ENCODE assay signal across 30 cellular contexts in the genomic region with DNA sequence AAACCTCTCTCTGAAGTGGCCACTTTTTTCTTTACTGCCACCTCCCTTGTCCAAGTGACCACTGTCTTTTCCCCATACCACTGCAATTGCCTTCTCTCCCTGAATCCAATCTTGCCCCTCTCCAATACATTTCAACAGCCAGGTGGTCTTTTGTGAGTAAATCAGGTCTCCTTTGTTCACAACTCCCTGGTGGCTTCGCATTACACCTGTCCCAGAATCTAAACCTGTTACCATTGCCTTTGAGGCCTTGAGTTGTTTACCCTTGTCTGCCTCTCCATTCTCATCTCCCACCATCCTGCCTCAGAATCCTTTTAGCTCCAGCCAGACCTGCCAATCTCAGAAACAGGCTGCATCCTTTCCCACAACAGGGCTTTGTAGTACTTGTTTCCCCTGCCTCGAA. TPM values are rescaled to one million over a fixed set of nuclear protein-coding genes. Genes with fewer than 3 reads are reported as not detected.
DNase-seq lines count a peak whose midpoint lies in the region; ATAC-seq and TF ChIP-seq lines count a peak whose summit lies in the region.
"Had no signal": no experiment of that assay in that cellular context is flagged by ENCODE, and none has a peak within 500 bp of the region (broad histone marks: within the 10 kb centered on the region; RNA-seq: fewer than 3 reads in every experiment).

No MANE protein-coding gene starts in this region.

- intact Hi-C loops in CD14-positive monocyte (cut with micrococcal nuclease), result loop anchor here in 1 of 2 donors (5.0 kb wide), 1 partner anchor 333 kb away; no protein-coding TSS in a partner anchor

- H3K27me3 ChIP-seq in GM23338 (ENCODE audit: insufficient read depth) (no peaks in the 10 kb centered on the region), MG63 (no peaks in the 10 kb centered on the region)
- H3K27me3 ChIP-seq: adrenal gland, BLaER1, gastroesophageal sphincter, testis had no signal

- H3K27me3 Mint-ChIP-seq in CD14-positive monocyte (ENCODE audit: low read depth in 3 of 3) (peaks cover 0 to 2% (median 2%) of the 10 kb centered on the region in 3 donors), GM23338 (ENCODE audit: insufficient read depth, low read depth, poor library complexity) (peaks cover 5% of the 10 kb centered on the region), WTC11 (ENCODE audit: low read depth) (peaks cover 3% of the 10 kb centered on the region; the same call in 1 of the 2 replicates)
- H3K27me3 Mint-ChIP-seq: brain had no signal

- POLR2A ChIA-PET in WTC11 (lab: Charles Lee), result interaction anchor here (0.6 kb wide), 1 partner anchor 181 kb away, joined by 3 read pairs; no protein-coding TSS in a partner anchor

- H3K4me3 ChIP-seq in GM23338 (no peak overlapping the region), MG63 (no peak overlapping the region)
- H3K4me3 ChIP-seq: adrenal gland, BLaER1, gastroesophageal sphincter, left ventricle myocardium inferior, PC-9, testis had no signal

- H3K9me3 ChIP-seq in MG63, result no peaks in the 10 kb centered on the region
- H3K9me3 ChIP-seq: adrenal gland, gastroesophageal sphincter, left ventricle myocardium inferior, testis had no signal

- ATAC-seq in GM23338 (peak; percentile 80), WTC11 (peak; percentile 77), GM19035 (IDR thresholded peaks at IDR 0.05; ENCODE audit: unreplicated experiment) (no peak)
- ATAC-seq: gastroesophageal sphincter, Right ventricle myocardium inferior had no signal

- peak overlapping the region; percentile 49; the same call in 1 of the 2 replicates for H3K4me2 ChIP-seq in GM23338
- H3K4me2 ChIP-seq: BLaER1, PC-9 had no signal

- no peaks in the 10 kb centered on the region for H3F3A ChIP-seq in GM23338 (replicated peaks; ENCODE audit: low read depth)

- no peaks in the 10 kb centered on the region for H4K20me1 ChIP-seq in GM23338 (replicated peaks; ENCODE audit: insufficient read depth)
- H4K20me1 ChIP-seq: BLaER1 had no signal

- no peaks in the 10 kb centered on the region for H3K9me2 ChIP-seq in GM23338 (ENCODE audit: insufficient read depth)

- H3K9me3 Mint-ChIP-seq in CD14-positive monocyte (no peaks in the 10 kb centered on the region), GM23338 (no peaks in the 10 kb centered on the region; the same call in 2 of the 3 replicates), WTC11 (peaks cover 6% of the 10 kb centered on the region)
- H3K9me3 Mint-ChIP-seq: activated CD4-positive, alpha-beta T cell treated with anti-CD3 and anti-CD28 coated beads, Interleukin-2, amount 10 ng/mL, durations not matched to agents 7 days and 5 days; activated T-cell treated with anti-CD3 and anti-CD28 coated beads, Interleukin-2, amount 50 U/mL, for 24 hours had no signal

- H3K36me3 ChIP-seq in GM23338 (ENCODE audit: insufficient read depth), result no peaks in the 10 kb centered on the region
- no peaks in the 10 kb centered on the region for H3K36me3 ChIP-seq in MG63
- H3K36me3 ChIP-seq: adrenal gland, BLaER1, gastroesophageal sphincter, left ventricle myocardium inferior had no signal

- TF ChIP-seq CTCF in CD14-positive monocyte (IDR thresholded peaks at IDR 0.05) (no peak), GM23338 (conservative IDR thresholded peaks at IDR 0.05; ENCODE audit: low read depth in 2 of 2) (no peak), WTC11 (IDR thresholded peaks at IDR 0.05) (no peak)

- no peak overlapping the region for H2AFZ ChIP-seq in GM23338
- H2AFZ ChIP-seq: PC-9 had no signal

- no peaks in the 10 kb centered on the region for H3K79me2 ChIP-seq in GM23338 (replicated peaks; ENCODE audit: insufficient read depth)

- H3K4me1 ChIP-seq in GM23338 (ENCODE audit: insufficient read depth), result peaks cover 10% of the 10 kb centered on the region
- H3K4me1 ChIP-seq: gastroesophageal sphincter, testis had no signal

- H3K4me1 Mint-ChIP-seq in CD14-positive monocyte (peaks cover 30% of the 10 kb centered on the region), GM23338 (peaks cover 14% of the 10 kb centered on the region), WTC11 (peaks cover 15% of the 10 kb centered on the region)
- H3K4me1 Mint-ChIP-seq: brain had no signal

- H3K27ac Mint-ChIP-seq in CD14-positive monocyte (peak overlapping the region in 4 of 7 donors; percentile 10 to 33 (median 26)), GM23338 (no peak overlapping the region), WTC11 (peak overlapping the region; percentile 54)
- H3K27ac Mint-ChIP-seq: activated CD4-positive, alpha-beta T cell treated with anti-CD3 and anti-CD28 coated beads, Interleukin-2, amount 10 ng/mL, durations not matched to agents 7 days and 5 days; activated T-cell treated with anti-CD3 and anti-CD28 coated beads, Interleukin-2, amount 50 U/mL, for 24 hours; brain had no signal

- H3K27ac ChIP-seq in GM23338 (ENCODE audit: low read depth), result peak overlapping the region; percentile 67
- H3K27ac ChIP-seq: adrenal gland, BLaER1, gastroesophageal sphincter, PC-9, testis had no signal

- H3K36me3 Mint-ChIP-seq in CD14-positive monocyte (no peaks in the 10 kb centered on the region), GM23338 (ENCODE audit: low read depth) (no peaks in the 10 kb centered on the region), WTC11 (no peaks in the 10 kb centered on the region)
- H3K36me3 Mint-ChIP-seq: naive B cell had no signal

- DNase-seq in CD14-positive monocyte (ENCODE audit: low spot score) (no peak), GM23338 (ENCODE audit: low spot score) (peak; percentile 65), NCI-H1930 (lab: John Stamatoyannopoulos, UW) (peak; percentile 62 to 83), WTC11 (ENCODE audit: low spot score) (no peak), middle frontal gyrus (ENCODE audit: extremely low spot score, low spot score) (no peak), MG63 (no peak)
- no peak for DNase-seq in activated CD4-positive, alpha-beta T cell treated with anti-CD3 and anti-CD28 coated beads for 4 hours
- DNase-seq: activated CD4-positive, alpha-beta T cell treated with anti-CD3 and anti-CD28 coated beads, Interleukin-2, amount 10 ng/mL, durations not matched to agents 7 days and 5 days; activated naive CD4-positive, alpha-beta T cell; activated T-cell treated with anti-CD3 and anti-CD28 coated beads, Interleukin-2, amount 50 U/mL, for 24 hours; adrenal gland; Calu3; cerebellar nuclear complex; EL; HFFc6; hippocampal formation; Kasumi-1; left ventricle myocardium inferior; naive B cell; NCI-H446 treated with DMSO at 0.1 percent for 48 hours; NK-92 treated with Interleukin-12 subunit alpha and Interleukin-12 subunit beta, amount 100 ng/mL, for 24 hours; nucleus accumbens; PC-9; stimulated activated naive CD4-positive, alpha-beta T cell; testis had no signal

- CTCF ChIA-PET in WTC11 (lab: Charles Lee), result no interaction called here

- H3K4me3 Mint-ChIP-seq in CD14-positive monocyte (no peak overlapping the region), GM23338 (no peak overlapping the region), WTC11 (no peak overlapping the region)
- H3K4me3 Mint-ChIP-seq: activated CD4-positive, alpha-beta T cell treated with anti-CD3 and anti-CD28 coated beads, Interleukin-2, amount 10 ng/mL, durations not matched to agents 7 days and 5 days; activated T-cell treated with anti-CD3 and anti-CD28 coated beads, Interleukin-2, amount 50 U/mL, for 24 hours; brain; HFFc6; naive B cell had no signal

TF ChIP-seq in WTC11, 78 proteins besides CTCF, POLR2A, EP300 and RAD21 (continues in another document):
- no peak for TF ChIP-seq ETV6 (CRISPR knock-in tag; IDR thresholded peaks at IDR 0.05)
- no peak for TF ChIP-seq TP53 (CRISPR knock-in tag; IDR thresholded peaks at IDR 0.05)
- TF ChIP-seq, protein P1, sequence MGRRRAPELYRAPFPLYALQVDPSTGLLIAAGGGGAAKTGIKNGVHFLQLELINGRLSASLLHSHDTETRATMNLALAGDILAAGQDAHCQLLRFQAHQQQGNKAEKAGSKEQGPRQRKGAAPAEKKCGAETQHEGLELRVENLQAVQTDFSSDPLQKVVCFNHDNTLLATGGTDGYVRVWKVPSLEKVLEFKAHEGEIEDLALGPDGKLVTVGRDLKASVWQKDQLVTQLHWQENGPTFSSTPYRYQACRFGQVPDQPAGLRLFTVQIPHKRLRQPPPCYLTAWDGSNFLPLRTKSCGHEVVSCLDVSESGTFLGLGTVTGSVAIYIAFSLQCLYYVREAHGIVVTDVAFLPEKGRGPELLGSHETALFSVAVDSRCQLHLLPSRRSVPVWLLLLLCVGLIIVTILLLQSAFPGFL (CRISPR knock-in tag; IDR thresholded peaks at IDR 0.05; ENCODE audit: borderline replicate concordance), result no peak
- no peak for TF ChIP-seq ZNF121 (CRISPR knock-in tag; IDR thresholded peaks at IDR 0.05)
- TF ChIP-seq, protein P2, sequence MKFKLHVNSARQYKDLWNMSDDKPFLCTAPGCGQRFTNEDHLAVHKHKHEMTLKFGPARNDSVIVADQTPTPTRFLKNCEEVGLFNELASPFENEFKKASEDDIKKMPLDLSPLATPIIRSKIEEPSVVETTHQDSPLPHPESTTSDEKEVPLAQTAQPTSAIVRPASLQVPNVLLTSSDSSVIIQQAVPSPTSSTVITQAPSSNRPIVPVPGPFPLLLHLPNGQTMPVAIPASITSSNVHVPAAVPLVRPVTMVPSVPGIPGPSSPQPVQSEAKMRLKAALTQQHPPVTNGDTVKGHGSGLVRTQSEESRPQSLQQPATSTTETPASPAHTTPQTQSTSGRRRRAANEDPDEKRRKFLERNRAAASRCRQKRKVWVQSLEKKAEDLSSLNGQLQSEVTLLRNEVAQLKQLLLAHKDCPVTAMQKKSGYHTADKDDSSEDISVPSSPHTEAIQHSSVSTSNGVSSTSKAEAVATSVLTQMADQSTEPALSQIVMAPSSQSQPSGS (CRISPR knock-in tag; IDR thresholded peaks at IDR 0.05; ENCODE audit: borderline replicate concordance, low read depth), result no peak
- no peak for TF ChIP-seq RORB (CRISPR knock-in tag; IDR thresholded peaks at IDR 0.05)
- TF ChIP-seq, protein P3, sequence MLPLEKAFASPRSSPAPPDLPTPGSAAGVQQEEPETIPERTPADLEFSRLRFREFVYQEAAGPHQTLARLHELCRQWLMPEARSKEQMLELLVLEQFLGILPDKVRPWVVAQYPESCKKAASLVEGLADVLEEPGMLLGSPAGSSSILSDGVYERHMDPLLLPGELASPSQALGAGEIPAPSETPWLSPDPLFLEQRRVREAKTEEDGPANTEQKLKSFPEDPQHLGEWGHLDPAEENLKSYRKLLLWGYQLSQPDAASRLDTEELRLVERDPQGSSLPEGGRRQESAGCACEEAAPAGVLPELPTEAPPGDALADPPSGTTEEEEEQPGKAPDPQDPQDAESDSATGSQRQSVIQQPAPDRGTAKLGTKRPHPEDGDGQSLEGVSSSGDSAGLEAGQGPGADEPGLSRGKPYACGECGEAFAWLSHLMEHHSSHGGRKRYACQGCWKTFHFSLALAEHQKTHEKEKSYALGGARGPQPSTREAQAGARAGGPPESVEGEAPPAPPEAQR (CRISPR knock-in tag; IDR thresholded peaks at IDR 0.05), result no peak

RNA-seq across cellular contexts. Expression of a gene that starts 21.8 kb away (rescaled TPM):
- polyA plus RNA-seq in CD14-positive monocyte (under 1 TPM; 0.28 to 0.54 TPM), GM23338 (2016; fragmentation: Nextera tagmentation; extraction: Ambion mirVana) (0.95 and 1.3 TPM in 2 replicates)
- 2.6 and 2.8 TPM in 2 replicates for total RNA-seq in GM23338 (2014; rRNA removed; shearing (Covaris generic))
- total RNA-seq in WTC11 (2021), result 1.3 to 1.8 TPM (median 1.6 TPM) in 3 replicates
- not detected in 2 replicates for total RNA-seq in MG63 (2014; rRNA removed; shearing (Covaris generic); ENCODE audit: low replicate concordance)
- total RNA-seq: activated CD4-positive, alpha-beta T cell treated with anti-CD3 and anti-CD28 coated beads, Interleukin-2, amount 10 ng/mL, durations not matched to agents 7 days and 5 days; Calu3; PC-9; testis had no signal

Comparison
In these comparisons a context has a peak if more than half of its experiments do, and no peak if none do; other contexts are left out.
1. DNase-seq: peak in GM23338 (single experiment) and NCI-H1930 (2 of 2); none in CD14-positive monocyte (single experiment), WTC11 (single experiment), middle frontal gyrus (single experiment), activated CD4-positive, alpha-beta T cell treated with anti-CD3 and anti-CD28 coated beads for 4 hours (0 of 2) and MG63 (single experiment).